8 cellular contexts compared by ENCODE assay signal in genomic region chr15:82952156-82953081, GRCh38. TPM values are rescaled to one million over a fixed set of nuclear protein-coding genes. Genes with fewer than 3 reads are reported as not detected.
DNase-seq lines count a peak whose midpoint lies in the region; ATAC-seq and TF ChIP-seq lines count a peak whose summit lies in the region.

HOMER2 (minus strand) TSS chr15:82952720; CDS start chr15:82952535, 185 bp downstream.

- peaks cover 0 to 5% (median 1%) of the 10 kb centered on the region in 4 donors for H3K4me1 Mint-ChIP-seq in CD4-positive, alpha-beta memory T cell
- peaks cover 9% of the 10 kb centered on the region for H3K4me1 Mint-ChIP-seq in T-helper 2 cell treated with Interferon-gamma antibody and Interleukin-4, amounts not matched to agents 5 μg/mL and 100 μg/mL, for 36 hours (ENCODE audit: low read depth)
- no peaks in the 10 kb centered on the region for H3K4me1 Mint-ChIP-seq in endothelial cell (ENCODE audit: unreplicated experiment)

- no peak within 1 kb of the TSS for H3K27ac ChIP-seq in CD4-positive, alpha-beta memory T cell (ENCODE audit: low read depth, low read length)
- no peak within 1 kb of the TSS for H3K27ac ChIP-seq in upper lobe of right lung

- CTCF ChIA-PET in CD4-positive, alpha-beta memory T cell (lab: Charles Lee; ENCODE audit: partially characterized antibody) = no interaction called here

- TF ChIP-seq CTCF in endothelial cell (IDR thresholded peaks at IDR 0.05; ENCODE audit: unreplicated experiment) (no peak), upper lobe of right lung (IDR thresholded peaks at IDR 0.05) (no peak)

- ATAC-seq in HG02759 (IDR thresholded peaks at IDR 0.05; ENCODE audit: unreplicated experiment) (peak; percentile 55), upper lobe of right lung (peak; percentile 82), HG02763 (IDR thresholded peaks at IDR 0.05; ENCODE audit: unreplicated experiment) (no peak)

- H3K9me3 Mint-ChIP-seq in CD4-positive, alpha-beta memory T cell = no peaks in the 10 kb centered on the region
- no peaks in the 10 kb centered on the region for H3K9me3 Mint-ChIP-seq in T-helper 2 cell treated with Interferon-gamma antibody and Interleukin-4, amounts not matched to agents 5 μg/mL and 100 μg/mL, for 36 hours
- H3K9me3 Mint-ChIP-seq in endothelial cell (ENCODE audit: unreplicated experiment) = no peaks in the 10 kb centered on the region

- H3K36me3 Mint-ChIP-seq in CD4-positive, alpha-beta memory T cell = no peaks in the 10 kb centered on the region
- H3K36me3 Mint-ChIP-seq in T-helper 2 cell treated with Interferon-gamma antibody and Interleukin-4, amounts not matched to agents 5 μg/mL and 100 μg/mL, for 36 hours (ENCODE audit: low read depth) = no peaks in the 10 kb centered on the region
- no peaks in the 10 kb centered on the region for H3K36me3 Mint-ChIP-seq in endothelial cell (ENCODE audit: low read depth, unreplicated experiment)

- H3K27ac Mint-ChIP-seq in CD4-positive, alpha-beta memory T cell = no peak within 1 kb of the TSS
- peak within 1 kb of the TSS; percentile 62 for H3K27ac Mint-ChIP-seq in T-helper 2 cell treated with Interferon-gamma antibody and Interleukin-4, amounts not matched to agents 5 μg/mL and 100 μg/mL, for 36 hours
- H3K27ac Mint-ChIP-seq in endothelial cell (ENCODE audit: unreplicated experiment) = no peak within 1 kb of the TSS

- peaks cover 17% of the 10 kb centered on the region for H3K27me3 ChIP-seq in CD4-positive, alpha-beta memory T cell (ENCODE audit: insufficient read depth, low read length)
- H3K27me3 ChIP-seq in mononuclear cell (ENCODE audit: insufficient read depth, low read length) (peaks cover 14% of the 10 kb centered on the region), upper lobe of right lung (peaks cover 8% of the 10 kb centered on the region)

- peaks cover 5% of the 10 kb centered on the region for H3K4me1 ChIP-seq in CD4-positive, alpha-beta memory T cell (ENCODE audit: insufficient read depth, low read length)
- H3K4me1 ChIP-seq in mononuclear cell (ENCODE audit: insufficient read depth, low read length) (peaks cover 19% of the 10 kb centered on the region), upper lobe of right lung (peaks cover 12% of the 10 kb centered on the region)

- no peak within 1 kb of the TSS for H3K4me3 ChIP-seq in CD4-positive, alpha-beta memory T cell (ENCODE audit: low read length in 2 of 2)
- H3K4me3 ChIP-seq in mononuclear cell (ENCODE audit: low read length) (peak within 1 kb of the TSS; percentile 32), upper lobe of right lung (peak within 1 kb of the TSS; percentile 56)

- H3K9me3 ChIP-seq in CD4-positive, alpha-beta memory T cell (ENCODE audit: control insufficient read depth in 1 of 2, low read length in 2 of 2) = no peaks in the 10 kb centered on the region
- H3K9me3 ChIP-seq in mononuclear cell (ENCODE audit: low read depth, low read length) = no peaks in the 10 kb centered on the region
- H3K9me3 ChIP-seq in upper lobe of right lung = no peaks in the 10 kb centered on the region

- H3K4me3 Mint-ChIP-seq in CD4-positive, alpha-beta memory T cell = peak within 1 kb of the TSS; percentile 68 to 84 (median 77)
- H3K4me3 Mint-ChIP-seq in T-helper 2 cell treated with Interferon-gamma antibody and Interleukin-4, amounts not matched to agents 5 μg/mL and 100 μg/mL, for 36 hours = peak within 1 kb of the TSS; percentile 74
- H3K4me3 Mint-ChIP-seq in endothelial cell (ENCODE audit: unreplicated experiment) = peak within 1 kb of the TSS; percentile 84

- POLR2A ChIA-PET in CD4-positive, alpha-beta memory T cell (lab: Charles Lee; ENCODE audit: partially characterized antibody) = no interaction called here

- intact Hi-C loops in CD4-positive, alpha-beta memory T cell (cut with micrococcal nuclease) = no loop called here
- intact Hi-C loops in upper lobe of right lung (cut with DNase I) = no loop called here

- H3K27me3 Mint-ChIP-seq in CD4-positive, alpha-beta memory T cell = peaks cover 3 to 8% of the 10 kb centered on the region in 2 donors
- peaks cover 6% of the 10 kb centered on the region for H3K27me3 Mint-ChIP-seq in T-helper 2 cell treated with Interferon-gamma antibody and Interleukin-4, amounts not matched to agents 5 μg/mL and 100 μg/mL, for 36 hours (ENCODE audit: low read depth)
- H3K27me3 Mint-ChIP-seq in endothelial cell (ENCODE audit: unreplicated experiment) = peaks cover 4% of the 10 kb centered on the region

- DNase-seq in CD4-positive, alpha-beta memory T cell = no peak
- DNase-seq in T-helper 2 cell treated with Interferon-gamma antibody and Interleukin-4, amounts not matched to agents 5 μg/mL and 100 μg/mL, for 36 hours (ENCODE audit: low spot score) = peak; percentile 29
- DNase-seq in endothelial cell (ENCODE audit: low spot score) (peak; percentile 28), upper lobe of right lung (peak; percentile 79)
- no peak for DNase-seq in central memory CD4-positive, alpha-beta T cell

- no peaks in the 10 kb centered on the region for H3K36me3 ChIP-seq in CD4-positive, alpha-beta memory T cell (ENCODE audit: insufficient read depth, low read length)
- no peaks in the 10 kb centered on the region for H3K36me3 ChIP-seq in upper lobe of right lung

RNA-seq across cellular contexts. Expression of gene HOMER2, which starts in this region (rescaled TPM):
- total RNA-seq in CD4-positive, alpha-beta memory T cell = 1 to 10 TPM; 6.1 to 6.5 TPM
- polyA plus RNA-seq in CD4-positive, alpha-beta memory T cell = 1 to 10 TPM in 1 of 2 donors, not detected in 1; 1.5 TPM
- 3.0 TPM for total RNA-seq in endothelial cell (ENCODE audit: unreplicated experiment)
- 3.7 TPM for total RNA-seq in mononuclear cell
- total RNA-seq in upper lobe of right lung = 16.4 TPM

Comparison
In these comparisons a context has a peak if more than half of its experiments do, and no peak if none do; other contexts are left out.
1. DNase-seq: peak in T-helper 2 cell treated with Interferon-gamma antibody and Interleukin-4, amounts not matched to agents 5 μg/mL and 100 μg/mL, for 36 hours (single experiment), endothelial cell (single experiment) and upper lobe of right lung (single experiment); none in CD4-positive, alpha-beta memory T cell (0 of 5) and central memory CD4-positive, alpha-beta T cell (single experiment).
2. H3K4me3 ChIP-seq: peak in mononuclear cell (single experiment) and upper lobe of right lung (single experiment); none in CD4-positive, alpha-beta memory T cell (0 of 2).
3. Peak in every context shown above with its lines, with median percentiles within 50 percentile points of each other: H3K4me3 Mint-ChIP-seq.